ENCODE assay signal across 15 cellular contexts in the genomic region with DNA sequence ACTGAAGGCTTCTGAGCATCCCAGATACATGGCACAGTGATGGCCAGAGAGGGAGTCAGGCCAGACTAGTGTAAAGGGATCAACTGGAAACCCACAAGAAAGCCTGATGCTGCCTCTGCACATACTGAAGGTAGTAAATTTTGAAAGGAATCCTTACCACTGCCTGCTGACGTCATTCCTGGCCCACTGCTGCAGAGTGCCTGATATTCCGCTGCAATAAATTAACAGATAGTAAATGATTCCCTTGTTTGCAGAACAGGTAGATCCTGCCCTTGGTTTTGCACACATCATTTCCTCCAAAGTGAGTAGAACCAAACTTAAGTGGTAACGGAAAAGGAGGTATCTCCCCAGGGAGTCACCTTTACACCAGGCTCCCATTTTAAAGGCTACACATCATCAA.
DNase-seq lines count a peak whose midpoint lies in the region.
"Had no signal": no experiment of that assay in that cellular context is flagged by ENCODE, and none has a peak within 500 bp of the region (broad histone marks: within the 10 kb centered on the region; RNA-seq: fewer than 3 reads in every experiment).

No MANE protein-coding gene starts in this region.

- H3F3A ChIP-seq in GM23248 (ENCODE audit: insufficient read depth): peaks cover 98% of the 10 kb centered on the region

- H3K23ac ChIP-seq in trophoblast cell (ENCODE audit: low read length): no peak overlapping the region

- H4K12ac ChIP-seq in trophoblast cell (ENCODE audit: low read depth, low read length): no peak overlapping the region

- no peak overlapping the region for H2BK120ac ChIP-seq in trophoblast cell (ENCODE audit: insufficient read depth, low read length, poor library complexity)

- H3K9me2 ChIP-seq in GM23248 (ENCODE audit: insufficient read depth): no peaks in the 10 kb centered on the region

- peak overlapping the region; percentile 66 for H2AK5ac ChIP-seq in trophoblast cell (ENCODE audit: low read length)

- no peak overlapping the region for H4K8ac ChIP-seq in trophoblast cell (ENCODE audit: low read depth, low read length)

- H3K27me3 Mint-ChIP-seq in activated T-helper 1 cell treated with anti-CD3 and anti-CD28 coated beads, Interleukin-12 subunit alpha, Interleukin-12 subunit beta, Interleukin-2, Interleukin-4 antibody, amounts not matched to agents 30 ng/mL and 10 ng/mL and 1 ng/mL, durations not matched to agents 14 hours and 24 hours and 36 hours (ENCODE audit: insufficient read depth): peaks cover 2% of the 10 kb centered on the region
- H3K27me3 Mint-ChIP-seq: B cell; CD4-positive, alpha-beta T cell had no signal

- peak overlapping the region; percentile 34 for H2BK12ac ChIP-seq in trophoblast cell (ENCODE audit: low read length)

- no peak overlapping the region for H3K4ac ChIP-seq in trophoblast cell (ENCODE audit: low read depth, low read length)

- H3K27ac ChIP-seq in GM23248 (peak overlapping the region; percentile 37), trophoblast cell (ENCODE audit: low read depth, low read length) (no peak overlapping the region)
- H3K27ac ChIP-seq: HL-60 had no signal

- H2AFZ ChIP-seq in GM23248: no peak overlapping the region
- no peak overlapping the region for H2AFZ ChIP-seq in trophoblast cell (ENCODE audit: insufficient read depth, low read length, poor library complexity)

- H3K79me2 ChIP-seq in GM23248 (ENCODE audit: insufficient read depth) (peaks cover 71% of the 10 kb centered on the region), trophoblast cell (ENCODE audit: control insufficient read depth, insufficient read depth, low read length, poor library complexity) (no peaks in the 10 kb centered on the region)

- H4K91ac ChIP-seq in trophoblast cell (ENCODE audit: low read depth, low read length): no peak overlapping the region

- H3K4me3 Mint-ChIP-seq in activated T-helper 1 cell treated with anti-CD3 and anti-CD28 coated beads, Interleukin-12 subunit alpha, Interleukin-12 subunit beta, Interleukin-2, Interleukin-4 antibody, amounts not matched to agents 30 ng/mL and 10 ng/mL and 1 ng/mL, durations not matched to agents 14 hours and 24 hours and 36 hours: no peak overlapping the region
- H3K4me3 Mint-ChIP-seq: B cell; CD4-positive, alpha-beta T cell had no signal

- DNase-seq in DMS79 (lab: John Stamatoyannopoulos, UW) (peak; percentile 48), GM23248 (no peak), NCI-H187 treated with DMSO at 0.1 percent for 48 hours (lab: John Stamatoyannopoulos, UW) (peak; percentile 61), trophoblast cell (no peak), amniotic stem cell (lab: John Stamatoyannopoulos, UW) (no peak), superior temporal gyrus (ENCODE audit: extremely low spot score) (no peak)
- DNase-seq in activated T-helper 1 cell treated with anti-CD3 and anti-CD28 coated beads, Interleukin-12 subunit alpha, Interleukin-12 subunit beta, Interleukin-2, Interleukin-4 antibody, amounts not matched to agents 30 ng/mL and 10 ng/mL and 1 ng/mL, durations not matched to agents 14 hours and 24 hours and 36 hours (ENCODE audit: low spot score): no peak
- DNase-seq: C1 segment of cervical spinal cord; Calu3; CD4-positive, alpha-beta T cell; DMS 273 treated with DMSO at 0.1 percent for 48 hours; EL; HCEC 1CT had no signal

- no peaks in the 10 kb centered on the region for H3K4me1 Mint-ChIP-seq in activated T-helper 1 cell treated with anti-CD3 and anti-CD28 coated beads, Interleukin-12 subunit alpha, Interleukin-12 subunit beta, Interleukin-2, Interleukin-4 antibody, amounts not matched to agents 30 ng/mL and 10 ng/mL and 1 ng/mL, durations not matched to agents 14 hours and 24 hours and 36 hours (ENCODE audit: low read depth)
- H3K4me1 Mint-ChIP-seq: B cell had no signal

- H4K20me1 ChIP-seq in GM23248 (ENCODE audit: insufficient read depth): no peaks in the 10 kb centered on the region

- no peak overlapping the region for H2BK5ac ChIP-seq in trophoblast cell (ENCODE audit: low read depth, low read length, poor library complexity)

- no peaks in the 10 kb centered on the region for H3K9me3 Mint-ChIP-seq in activated T-helper 1 cell treated with anti-CD3 and anti-CD28 coated beads, Interleukin-12 subunit alpha, Interleukin-12 subunit beta, Interleukin-2, Interleukin-4 antibody, amounts not matched to agents 30 ng/mL and 10 ng/mL and 1 ng/mL, durations not matched to agents 14 hours and 24 hours and 36 hours
- H3K9me3 Mint-ChIP-seq: CD4-positive, alpha-beta T cell had no signal

- no peaks in the 10 kb centered on the region for H3K36me3 Mint-ChIP-seq in activated T-helper 1 cell treated with anti-CD3 and anti-CD28 coated beads, Interleukin-12 subunit alpha, Interleukin-12 subunit beta, Interleukin-2, Interleukin-4 antibody, amounts not matched to agents 30 ng/mL and 10 ng/mL and 1 ng/mL, durations not matched to agents 14 hours and 24 hours and 36 hours (ENCODE audit: low read depth)

- H3K14ac ChIP-seq in trophoblast cell (ENCODE audit: low read length): no peak overlapping the region

- no peak overlapping the region for H3K18ac ChIP-seq in trophoblast cell (ENCODE audit: low read length)

- H3K9ac ChIP-seq in GM23248: no peak overlapping the region
- H3K9ac ChIP-seq in trophoblast cell (ENCODE audit: low read length): no peak overlapping the region

- intact Hi-C loops in activated T-helper 1 cell treated with anti-CD3 and anti-CD28 coated beads, Interleukin-12 subunit alpha, Interleukin-12 subunit beta, Interleukin-2, Interleukin-4 antibody, amounts not matched to agents 30 ng/mL and 10 ng/mL and 1 ng/mL, durations not matched to agents 14 hours and 24 hours and 36 hours (cut with micrococcal nuclease): no loop called here

- no peaks in the 10 kb centered on the region for H3K79me1 ChIP-seq in trophoblast cell (ENCODE audit: low read length)

- 89 to 91% methylated on average over 3 of the region's 3 CpGs for WGBS in GM23248 (ENCODE audit: low coverage in 1 of 2, low lambda C conversion rate in 2 of 2, missing lambda C conversion rate in 2 of 2), 2 experiments
- WGBS in trophoblast cell (ENCODE audit: extremely low coverage, insufficient coverage, insufficient read length): no CpG with 5 or more reads among the region's 3 CpGs

- H3K4me3 ChIP-seq in GM23248 (no peak overlapping the region), trophoblast cell (ENCODE audit: low read depth, low read length) (no peak overlapping the region)

- H3K4me2 ChIP-seq in GM23248 (ENCODE audit: unreplicated experiment) (no peak overlapping the region), trophoblast cell (ENCODE audit: low read length) (no peak overlapping the region)

- H3K4me1 ChIP-seq in GM23248 (ENCODE audit: insufficient read depth): peaks cover 53% of the 10 kb centered on the region
- no peaks in the 10 kb centered on the region for H3K4me1 ChIP-seq in trophoblast cell (ENCODE audit: control insufficient read depth in 1 of 2, insufficient read depth in 2 of 2, low read length in 2 of 2)

- in situ Hi-C loops in GM23248 (cut with MboI): no loop called here

- H3K27me3 ChIP-seq in GM23248 (replicated peaks; ENCODE audit: insufficient read depth) (no peaks in the 10 kb centered on the region), trophoblast cell (ENCODE audit: insufficient read depth, low read length) (no peaks in the 10 kb centered on the region)

- H3K36me3 ChIP-seq in GM23248 (ENCODE audit: low read depth): peaks cover 100% of the 10 kb centered on the region
- no peaks in the 10 kb centered on the region for H3K36me3 ChIP-seq in trophoblast cell (ENCODE audit: control insufficient read depth in 1 of 2, insufficient read depth in 2 of 2, low read length in 2 of 2)

- H3K9me3 ChIP-seq in GM23248 (ENCODE audit: low read depth): no peaks in the 10 kb centered on the region
- H3K9me3 ChIP-seq in trophoblast cell (ENCODE audit: insufficient read depth, low read depth, low read length): no peaks in the 10 kb centered on the region

- no peak overlapping the region for H3K27ac Mint-ChIP-seq in activated T-helper 1 cell treated with anti-CD3 and anti-CD28 coated beads, Interleukin-12 subunit alpha, Interleukin-12 subunit beta, Interleukin-2, Interleukin-4 antibody, amounts not matched to agents 30 ng/mL and 10 ng/mL and 1 ng/mL, durations not matched to agents 14 hours and 24 hours and 36 hours
- H3K27ac Mint-ChIP-seq: B cell; CD4-positive, alpha-beta T cell had no signal

Comparison
In these comparisons a context has a peak if more than half of its experiments do, and no peak if none do; other contexts are left out.
1. DNase-seq: peak in DMS79 (single experiment) and NCI-H187 treated with DMSO at 0.1 percent for 48 hours (single experiment); none in GM23248 (single experiment), trophoblast cell (0 of 2), activated T-helper 1 cell treated with anti-CD3 and anti-CD28 coated beads, Interleukin-12 subunit alpha, Interleukin-12 subunit beta, Interleukin-2, Interleukin-4 antibody, amounts not matched to agents 30 ng/mL and 10 ng/mL and 1 ng/mL, durations not matched to agents 14 hours and 24 hours and 36 hours (single experiment), amniotic stem cell (single experiment) and superior temporal gyrus (single experiment).